In the genomic region with DNA sequence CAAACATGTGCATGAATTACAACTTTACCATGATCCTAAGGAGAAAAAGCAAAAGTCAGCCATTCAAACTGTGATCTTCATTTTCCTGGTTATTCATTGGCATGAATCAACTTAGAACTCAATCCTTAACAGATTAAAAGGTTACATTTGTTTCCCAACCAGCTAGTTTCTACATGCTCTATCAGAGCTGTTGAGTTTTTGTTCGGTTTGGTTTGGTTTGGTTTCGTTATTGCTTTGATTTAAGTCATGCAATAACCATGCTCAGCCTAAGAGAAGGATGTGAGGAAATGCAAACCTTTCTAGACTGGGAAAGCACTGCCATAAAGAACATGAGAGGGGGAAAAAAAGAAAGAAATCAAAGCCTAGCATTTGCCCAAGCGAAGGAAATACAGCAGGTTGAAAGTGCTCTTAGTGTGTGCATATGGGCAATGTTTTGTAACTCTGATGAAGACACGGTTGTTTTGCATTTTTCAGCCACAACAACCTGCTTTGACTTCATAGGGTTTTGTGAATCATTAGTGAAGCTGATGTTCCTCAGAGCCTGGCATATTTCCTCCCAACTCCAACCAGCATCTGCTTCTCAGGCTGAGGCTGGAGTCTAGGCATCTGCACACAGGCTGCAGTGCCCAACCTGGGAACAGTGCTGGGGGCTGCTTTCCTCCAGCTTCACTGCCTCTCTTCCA, we compare ENCODE assay signal across 14 cellular contexts.
DNase-seq lines count a peak whose midpoint lies in the region; ATAC-seq lines count a peak whose summit lies in the region.
"Had no signal": no experiment of that assay in that cellular context is flagged by ENCODE, and none has a peak within 500 bp of the region (broad histone marks: within the 10 kb centered on the region; RNA-seq: fewer than 3 reads in every experiment).

No MANE protein-coding gene starts in this region.

- H3K9me3 ChIP-seq in T-helper 17 cell (ENCODE audit: control insufficient read depth, low read length, poor library complexity, severe bottlenecking) (no peaks in the 10 kb centered on the region), neuronal stem cell (replicated peaks in 1 of 2; ENCODE audit: control insufficient read depth in 2 of 2, insufficient read depth in 1 of 2, low read depth in 1 of 2, low read length in 2 of 2) (no peaks in the 10 kb centered on the region)
- H3K9me3 ChIP-seq: gastroesophageal sphincter, neutrophil had no signal

- H3K4me1 ChIP-seq in neuronal stem cell (ENCODE audit: control insufficient read depth in 2 of 2, insufficient read depth in 1 of 2, low read depth in 1 of 2, low read length in 2 of 2) = peaks cover 0 to 4% of the 10 kb centered on the region in 2 donors
- H3K4me1 ChIP-seq: gastroesophageal sphincter had no signal

- H3K27ac Mint-ChIP-seq in activated naive CD4-positive, alpha-beta T cell treated with anti-CD3 and anti-CD28 coated beads, Interleukin-2, amount 50 U/mL, for 72 hours = no peak overlapping the region
- H3K27ac Mint-ChIP-seq in T-helper 17 cell = peak overlapping the region; percentile 4
- peak overlapping the region; percentile 67 for H3K27ac Mint-ChIP-seq in stimulated activated naive CD8-positive, alpha-beta T cell treated with anti-CD3 and anti-CD28 coated beads, Interleukin-15, Interleukin-2, amounts not matched to agents 100 ng/mL and 50 ng/mL, for 24 hours

- H2BK120ac ChIP-seq in neuronal stem cell (ENCODE audit: low read depth, low read length) = no peak overlapping the region

- H3K23ac ChIP-seq in neuronal stem cell (ENCODE audit: low read depth, low read length, poor library complexity) = no peak overlapping the region

- no peak overlapping the region for H3K9ac ChIP-seq in neuronal stem cell (ENCODE audit: low read depth, low read length, poor library complexity)

- no peak overlapping the region for H3K4me3 Mint-ChIP-seq in T-helper 17 cell
- H3K4me3 Mint-ChIP-seq in stimulated activated naive CD8-positive, alpha-beta T cell treated with anti-CD3 and anti-CD28 coated beads, Interleukin-15, Interleukin-2, amounts not matched to agents 100 ng/mL and 50 ng/mL, for 24 hours = peak overlapping the region; percentile 48

- WGBS in neuronal stem cell (ENCODE audit: extremely low coverage in 2 of 2, insufficient read length in 2 of 2, insufficient replicate concordance in 1 of 2), 2 donors = no CpG with 5 or more reads among the region's 4 CpGs

- no peak overlapping the region for H2BK5ac ChIP-seq in neuronal stem cell (ENCODE audit: low read length)

- no peak overlapping the region for H3K14ac ChIP-seq in neuronal stem cell (ENCODE audit: low read length)

- no peak overlapping the region for H3K4me3 ChIP-seq in neuronal stem cell (ENCODE audit: low read length in 2 of 2)
- H3K4me3 ChIP-seq: gastroesophageal sphincter had no signal

- H3K4me1 Mint-ChIP-seq in T-helper 17 cell = peaks cover 5% of the 10 kb centered on the region
- H3K4me1 Mint-ChIP-seq in stimulated activated naive CD8-positive, alpha-beta T cell treated with anti-CD3 and anti-CD28 coated beads, Interleukin-15, Interleukin-2, amounts not matched to agents 100 ng/mL and 50 ng/mL, for 24 hours (ENCODE audit: low read depth) = peaks cover 14% of the 10 kb centered on the region

- H3K9me3 Mint-ChIP-seq in activated naive CD4-positive, alpha-beta T cell treated with anti-CD3 and anti-CD28 coated beads, Interleukin-2, amount 50 U/mL, for 72 hours = peaks cover 3% of the 10 kb centered on the region in 2 donors
- H3K9me3 Mint-ChIP-seq in stimulated activated naive CD8-positive, alpha-beta T cell treated with anti-CD3 and anti-CD28 coated beads, Interleukin-15, Interleukin-2, amounts not matched to agents 100 ng/mL and 50 ng/mL, for 24 hours = peaks cover under 1% of the 10 kb centered on the region

- no peaks in the 10 kb centered on the region for H3K36me3 ChIP-seq in neuronal stem cell (replicated peaks in 1 of 2; ENCODE audit: control insufficient read depth in 2 of 2, insufficient read depth in 2 of 2, low read length in 2 of 2)
- H3K36me3 ChIP-seq: gastroesophageal sphincter, neutrophil had no signal

- no peak overlapping the region for H2AK5ac ChIP-seq in neuronal stem cell (ENCODE audit: low read depth, low read length)

- H3K27me3 ChIP-seq in neuronal stem cell (ENCODE audit: control insufficient read depth in 3 of 3, insufficient read depth in 3 of 3, low read depth in 1 of 3, low read length in 3 of 3) = no peaks in the 10 kb centered on the region
- H3K27me3 ChIP-seq: gastroesophageal sphincter, neutrophil had no signal

- no peak overlapping the region for H4K8ac ChIP-seq in neuronal stem cell (ENCODE audit: low read depth, low read length)

- no peak overlapping the region for H2BK12ac ChIP-seq in neuronal stem cell (ENCODE audit: low read length)

- H3K27ac ChIP-seq in neuronal stem cell (replicated peaks; ENCODE audit: low read length) = no peak overlapping the region
- H3K27ac ChIP-seq: gastroesophageal sphincter, neutrophil had no signal

- H3K79me1 ChIP-seq in neuronal stem cell (ENCODE audit: low read depth, low read length) = no peaks in the 10 kb centered on the region

- no peaks in the 10 kb centered on the region for H3K27me3 Mint-ChIP-seq in T-helper 17 cell
- H3K27me3 Mint-ChIP-seq in stimulated activated naive CD8-positive, alpha-beta T cell treated with anti-CD3 and anti-CD28 coated beads, Interleukin-15, Interleukin-2, amounts not matched to agents 100 ng/mL and 50 ng/mL, for 24 hours = no peaks in the 10 kb centered on the region

- H3K4me2 ChIP-seq in neuronal stem cell (ENCODE audit: insufficient read depth, low read length, poor library complexity, severe bottlenecking) = no peak overlapping the region

- no peak for DNase-seq in activated naive CD4-positive, alpha-beta T cell treated with anti-CD3 and anti-CD28 coated beads, Interleukin-2, amount 50 U/mL, for 72 hours (ENCODE audit: low spot score in 2 of 2)
- no peak for DNase-seq in activated naive CD4-positive, alpha-beta T cell treated with anti-CD3 and anti-CD28 coated beads, Interleukin-2, amount 50 U/mL, for 16 hours
- DNase-seq in T-helper 17 cell (no peak), neuronal stem cell (ENCODE audit: low spot score) (no peak), NCI-H146 treated with DMSO at 0.1 percent for 48 hours (lab: John Stamatoyannopoulos, UW; ENCODE audit: unreplicated experiment) (no peak)
- DNase-seq: activated naive CD4-positive, alpha-beta T cell treated with Interleukin-2 at 50 U/mL for 16 hours; cortex of kidney; left colon; NCI-H2171 treated with DMSO at 0.1 percent for 48 hours had no signal

- H2BK15ac ChIP-seq in neuronal stem cell (ENCODE audit: low read length) = no peak overlapping the region

- no peak overlapping the region for H2AFZ ChIP-seq in neuronal stem cell (ENCODE audit: low read length)

- peaks cover under 1% of the 10 kb centered on the region in 2 donors for H3K36me3 Mint-ChIP-seq in activated naive CD4-positive, alpha-beta T cell treated with anti-CD3 and anti-CD28 coated beads, Interleukin-2, amount 50 U/mL, for 72 hours
- no peaks in the 10 kb centered on the region for H3K36me3 Mint-ChIP-seq in T-helper 17 cell (ENCODE audit: low read depth)
- H3K36me3 Mint-ChIP-seq in stimulated activated naive CD8-positive, alpha-beta T cell treated with anti-CD3 and anti-CD28 coated beads, Interleukin-15, Interleukin-2, amounts not matched to agents 100 ng/mL and 50 ng/mL, for 24 hours (ENCODE audit: low read depth) = no peaks in the 10 kb centered on the region

- H3K18ac ChIP-seq in neuronal stem cell (ENCODE audit: low read length) = no peak overlapping the region

- H4K91ac ChIP-seq in neuronal stem cell (ENCODE audit: low read depth, low read length, poor library complexity) = no peak overlapping the region

- ATAC-seq in activated naive CD4-positive, alpha-beta T cell treated with anti-CD3 and anti-CD28 coated beads, Interleukin-2, amount 50 U/mL, for 72 hours = peak; percentile 60 to 75
- ATAC-seq in HG02870 (IDR thresholded peaks at IDR 0.05; ENCODE audit: unreplicated experiment) (peak; percentile 67), T-helper 17 cell (no peak), HG03521 (IDR thresholded peaks at IDR 0.05; ENCODE audit: unreplicated experiment) (no peak)
- ATAC-seq: gastroesophageal sphincter, left colon had no signal

- no peak overlapping the region for H3K4ac ChIP-seq in neuronal stem cell (ENCODE audit: low read length)

Comparison
In these comparisons a context has a peak if more than half of its experiments do, and no peak if none do; other contexts are left out.
1. ATAC-seq: peak in activated naive CD4-positive, alpha-beta T cell treated with anti-CD3 and anti-CD28 coated beads, Interleukin-2, amount 50 U/mL, for 72 hours (2 of 2) and HG02870 (single experiment); none in T-helper 17 cell (single experiment) and HG03521 (single experiment).
2. H3K27ac Mint-ChIP-seq: peak in T-helper 17 cell (single experiment) and stimulated activated naive CD8-positive, alpha-beta T cell treated with anti-CD3 and anti-CD28 coated beads, Interleukin-15, Interleukin-2, amounts not matched to agents 100 ng/mL and 50 ng/mL, for 24 hours (single experiment); none in activated naive CD4-positive, alpha-beta T cell treated with anti-CD3 and anti-CD28 coated beads, Interleukin-2, amount 50 U/mL, for 72 hours (0 of 2).